12 cellular contexts compared by ENCODE assay signal in genomic region chr17:2904135-2904534, GRCh38.
DNase-seq lines count a peak whose midpoint lies in the region; ATAC-seq and TF ChIP-seq lines count a peak whose summit lies in the region.
"Had no signal": no experiment of that assay in that cellular context is flagged by ENCODE, and none has a peak within 500 bp of the region (broad histone marks: within the 10 kb centered on the region; RNA-seq: fewer than 3 reads in every experiment).

No MANE protein-coding gene starts in this region.

- no TSS peak for BruUV-seq in Panc1 (replicated peaks; lab: Mats Ljungman, UMichigan)

- in situ Hi-C loops in Panc1 (cut with HindIII; ENCODE audit: low pct_unique_long_range_greater_than_20kb, low sequenced_read_pairs): no loop called here

- intact Hi-C loops in Panc1 (cut with micrococcal nuclease; ENCODE audit: unreplicated experiment) (no loop called here), heart left ventricle (cut with DNase I) (loop anchor here in 4 of 10 donors (2.0 to 5.0 kb wide), 4 partner anchors 41 to 52 kb away; no protein-coding TSS in a partner anchor)

- H3K36me3 ChIP-seq in Panc1 (ENCODE audit: control insufficient read depth, insufficient read depth, low read length): no peaks in the 10 kb centered on the region
- H3K36me3 ChIP-seq in heart left ventricle: no peaks in the 10 kb centered on the region

- WGBS in heart left ventricle, 4 donors: 25 to 40% (median 32%) methylated on average over 15 to 16 of the region's 16 CpGs

- peak; percentile 69 for DNase-seq in DMS79 treated with DMSO at 0.1 percent for 48 hours (lab: John Stamatoyannopoulos, UW)
- DNase-seq in Panc1 (ENCODE audit: low read depth, low spot score): no peak
- peak; percentile 70 to 89 (median 77) for DNase-seq in heart left ventricle
- DNase-seq in occipital lobe (lab: John Stamatoyannopoulos, UW): peak; percentile 64
- no peak for DNase-seq in NCI-H128 (lab: John Stamatoyannopoulos, UW; ENCODE audit: unreplicated experiment)
- no peak for DNase-seq in central memory CD4-positive, alpha-beta T cell
- no peak for DNase-seq in COR-L47 (lab: John Stamatoyannopoulos, UW)
- no peak for DNase-seq in NCI-H2081 (lab: John Stamatoyannopoulos, UW)
- DNase-seq: activated CD4-positive, alpha-beta T cell treated with anti-CD3 and anti-CD28 coated beads for 36 hours; activated naive CD8-positive, alpha-beta T cell treated with anti-CD3 and anti-CD28 coated beads for 36 hours; spleen had no signal

- H3K4me3 ChIP-seq in Panc1 (ENCODE audit: low read depth in 2 of 2, low read length in 2 of 2) (no peak overlapping the region), heart left ventricle (no peak overlapping the region)
- H3K4me3 ChIP-seq: lung, spleen had no signal

- H3K27me3 ChIP-seq in Panc1 (ENCODE audit: control insufficient read depth, insufficient read depth, low read length) (no peaks in the 10 kb centered on the region), heart left ventricle (no peaks in the 10 kb centered on the region)

- POLR2A ChIA-PET in Panc1 (lab: Charles Lee): no interaction called here

- TF ChIP-seq POLR2A in heart left ventricle (IDR thresholded peaks at IDR 0.05): no peak

- H3K9me3 ChIP-seq in Panc1 (ENCODE audit: control insufficient read depth, insufficient read depth, low read depth, low read length) (no peaks in the 10 kb centered on the region), heart left ventricle (peaks cover 0 to 4% (median 0%) of the 10 kb centered on the region in 12 donors)

- ATAC-seq in Panc1 (peak; percentile 34; the same call in 1 of the 2 replicates), heart left ventricle (peak; percentile 72 to 87 (median 78))
- ATAC-seq: activated CD4-positive, alpha-beta T cell treated with anti-CD3 and anti-CD28 coated beads for 36 hours had no signal

- CTCF ChIA-PET in Panc1 (lab: Charles Lee): interaction anchor here (0.8 kb wide), 1 partner anchor 111 kb away, joined by 3 read pairs; no protein-coding TSS in a partner anchor

- H3K4me1 ChIP-seq in Panc1 (ENCODE audit: control insufficient read depth, insufficient read depth, low read length) (no peaks in the 10 kb centered on the region), heart left ventricle (peaks cover 0 to 63% (median 14%) of the 10 kb centered on the region in 12 donors)
- H3K4me1 ChIP-seq: spleen had no signal

- H3K27ac ChIP-seq in Panc1 (ENCODE audit: low read length): no peak overlapping the region
- H3K27ac ChIP-seq in heart left ventricle: peak overlapping the region in 5 of 12 donors; percentile 25 to 88 (median 66)
- H3K27ac ChIP-seq: spleen had no signal

- TF ChIP-seq CTCF in Panc1 (IDR thresholded peaks at IDR 0.05) (no peak), heart left ventricle (IDR thresholded peaks at IDR 0.05) (no peak)

Comparison
In these comparisons a context has a peak if more than half of its experiments do, and no peak if none do; other contexts are left out.
1. DNase-seq: peak in DMS79 treated with DMSO at 0.1 percent for 48 hours (single experiment), heart left ventricle (5 of 5) and occipital lobe (single experiment); none in Panc1 (single experiment), NCI-H128 (single experiment), central memory CD4-positive, alpha-beta T cell (single experiment), COR-L47 (single experiment) and NCI-H2081 (0 of 2).